Comparison of ENCODE assay signal across 8 cellular contexts in genomic region chr19:8610041-8610927, GRCh38. TPM values are rescaled to one million over a fixed set of nuclear protein-coding genes. Genes with fewer than 3 reads are reported as not detected.
DNase-seq lines count a peak whose midpoint lies in the region; ATAC-seq and TF ChIP-seq lines count a peak whose summit lies in the region.

Gene ADAMTS10 (minus strand): TSS chr19:8610715. CDS start chr19:8605710, 5,005 bp downstream.

- no peaks in the 10 kb centered on the region for H3K27me3 Mint-ChIP-seq in activated naive CD4-positive, alpha-beta T cell treated with anti-CD3 and anti-CD28 coated beads for 36 hours (ENCODE audit: low read depth)
- peaks cover 4% of the 10 kb centered on the region for H3K27me3 Mint-ChIP-seq in progenitor cell of endocrine pancreas

- H3K27me3 ChIP-seq in heart right ventricle = peaks cover 0 to 22% (median 0%) of the 10 kb centered on the region in 7 donors

- intact Hi-C loops in activated naive CD4-positive, alpha-beta T cell treated with anti-CD3 and anti-CD28 coated beads for 36 hours (cut with micrococcal nuclease) = no loop called here
- intact Hi-C loops in heart right ventricle (cut with DNase I) = no loop called here

- H3K27ac ChIP-seq in heart right ventricle = peak within 1 kb of the TSS; percentile 35 to 94 (median 84)

- peak within 1 kb of the TSS; percentile 87 for H3K4me3 Mint-ChIP-seq in activated naive CD4-positive, alpha-beta T cell treated with anti-CD3 and anti-CD28 coated beads for 36 hours
- peak within 1 kb of the TSS; percentile 85 for H3K4me3 Mint-ChIP-seq in progenitor cell of endocrine pancreas (ENCODE audit: low read depth)

- peaks cover 24% of the 10 kb centered on the region for H3K4me1 Mint-ChIP-seq in activated naive CD4-positive, alpha-beta T cell treated with anti-CD3 and anti-CD28 coated beads for 36 hours (ENCODE audit: low read depth)
- H3K4me1 Mint-ChIP-seq in progenitor cell of endocrine pancreas (ENCODE audit: low read depth) = peaks cover 16% of the 10 kb centered on the region

- ATAC-seq in heart right ventricle (peak in 6 of 8 donors; percentile 6 to 43 (median 24)), GM21390 (IDR thresholded peaks at IDR 0.05; ENCODE audit: unreplicated experiment) (no peak)

- TF ChIP-seq POLR2A in NB4 (IDR thresholded peaks at IDR 0.05; ENCODE audit: extremely low read depth, insufficient read length) = no peak

- peaks cover 0 to 7% (median 0%) of the 10 kb centered on the region in 11 donors for H3K9me3 ChIP-seq in heart right ventricle

- peaks cover 8% of the 10 kb centered on the region for H3K36me3 Mint-ChIP-seq in activated naive CD4-positive, alpha-beta T cell treated with anti-CD3 and anti-CD28 coated beads for 36 hours (ENCODE audit: low read depth)
- H3K36me3 Mint-ChIP-seq in progenitor cell of endocrine pancreas (ENCODE audit: insufficient read depth) = peaks cover 6% of the 10 kb centered on the region

- peaks cover 0 to 4% (median 0%) of the 10 kb centered on the region in 9 donors for H3K36me3 ChIP-seq in heart right ventricle

- 1% methylated on average over 43 to 74 of the region's 74 CpGs for WGBS in heart right ventricle, 2 donors

- CTCF ChIA-PET in activated naive CD4-positive, alpha-beta T cell treated with anti-CD3 and anti-CD28 coated beads for 36 hours (lab: Charles Lee) = no interaction called here

- no peaks in the 10 kb centered on the region for H3K9me3 Mint-ChIP-seq in activated naive CD4-positive, alpha-beta T cell treated with anti-CD3 and anti-CD28 coated beads for 36 hours
- no peaks in the 10 kb centered on the region for H3K9me3 Mint-ChIP-seq in progenitor cell of endocrine pancreas (ENCODE audit: low read depth)

- DNase-seq in AG08396 (ENCODE audit: low spot score) = peak; percentile 62
- DNase-seq in NB4 (ENCODE audit: low read depth) = peak; percentile 89
- peak; percentile 54 for DNase-seq in activated naive CD4-positive, alpha-beta T cell treated with anti-CD3 and anti-CD28 coated beads for 36 hours
- DNase-seq in heart right ventricle = peak in 1 of 2 donors; percentile 66
- no peak for DNase-seq in progenitor cell of endocrine pancreas (ENCODE audit: low spot score, unreplicated experiment)
- DNase-seq in NCI-H526 (lab: John Stamatoyannopoulos, UW) = no peak
- no peak for DNase-seq in NK-92 (lab: John Stamatoyannopoulos, UW; ENCODE audit: unreplicated experiment)

- H3K27ac Mint-ChIP-seq in activated naive CD4-positive, alpha-beta T cell treated with anti-CD3 and anti-CD28 coated beads for 36 hours = peak within 1 kb of the TSS; percentile 4
- peak within 1 kb of the TSS; percentile 94 for H3K27ac Mint-ChIP-seq in progenitor cell of endocrine pancreas

- H3K4me1 ChIP-seq in heart right ventricle = peaks cover 0 to 41% (median 15%) of the 10 kb centered on the region in 9 donors

- TF ChIP-seq CTCF in NB4 (IDR thresholded peaks at IDR 0.05; ENCODE audit: low read depth, low read length) = no peak
- TF ChIP-seq CTCF in heart right ventricle (IDR thresholded peaks at IDR 0.05) = no peak
- TF ChIP-seq CTCF in progenitor cell of endocrine pancreas (IDR thresholded peaks at IDR 0.05; ENCODE audit: unreplicated experiment) = no peak

- H3K4me3 ChIP-seq in NB4 (ENCODE audit: low read depth, low read length) (peak within 1 kb of the TSS; percentile 78), heart right ventricle (peak within 1 kb of the TSS; percentile 53 to 76 (median 66))

RNA-seq across cellular contexts. Expression of gene ADAMTS10, which starts in this region (rescaled TPM):
- 1 to 10 TPM; 3.3 to 3.5 TPM for total RNA-seq in activated naive CD4-positive, alpha-beta T cell treated with anti-CD3 and anti-CD28 coated beads for 36 hours
- total RNA-seq in heart right ventricle (10 to 100 TPM in 4 of 10 donors, 1 to 10 TPM in 6; 2.7 to 12.6 (median 7.1) TPM), progenitor cell of endocrine pancreas (53.0 and 59.1 TPM in 2 replicates)
- 10 to 100 TPM in 1 of 2 donors, 1 to 10 TPM in 1; 9.1 to 34.5 TPM for polyA plus RNA-seq in heart right ventricle

Comparison
In these comparisons a context has a peak if more than half of its experiments do, and no peak if none do; other contexts are left out.
1. DNase-seq: peak in AG08396 (single experiment), NB4 (single experiment) and activated naive CD4-positive, alpha-beta T cell treated with anti-CD3 and anti-CD28 coated beads for 36 hours (single experiment); none in progenitor cell of endocrine pancreas (single experiment), NCI-H526 (0 of 2) and NK-92 (single experiment).